Comparison of ENCODE assay signal across 26 cellular contexts in genomic region chr10:43502931-43503330, GRCh38.
DNase-seq lines count a peak whose midpoint lies in the region; ATAC-seq and FAIRE-seq lines count a peak whose summit lies in the region.
"Had no signal": no experiment of that assay in that cellular context is flagged by ENCODE, and none has a peak within 500 bp of the region (broad histone marks: within the 10 kb centered on the region; RNA-seq: fewer than 3 reads in every experiment).

No MANE protein-coding gene starts in this region.

- DNase-seq in HTR-8/SVneo (ENCODE audit: insufficient read length, low spot score) = no peak
- DNase-seq in left kidney (ENCODE audit: low read depth, low spot score) = peak; percentile 90
- no peak for DNase-seq in NCI-H187 treated with DMSO at 0.1 percent for 48 hours (lab: John Stamatoyannopoulos, UW)
- DNase-seq: 8988T; ACHN; AML-193; BE2C; C1 segment of cervical spinal cord; Caco-2; Calu3; CD4-positive, alpha-beta memory T cell; CD4-positive, alpha-beta T cell; CD4-positive, CD25-positive, alpha-beta regulatory T cell; CD8-positive, alpha-beta memory T cell; CD8-positive, alpha-beta T cell; COR-L47; DMS 273 treated with DMSO at 0.1 percent for 48 hours; DMS153; DMS53; DMS79; DMS79 treated with DMSO at 0.1 percent for 48 hours; DND-41; EL had no signal

- peak; percentile 20 for FAIRE-seq in HTR-8/SVneo (lab: Jason Lieb, UNC)
- FAIRE-seq: A549, D721Med had no signal

- no peak for ATAC-seq in GM21381 (IDR thresholded peaks at IDR 0.05; ENCODE audit: unreplicated experiment)
- ATAC-seq: A549; CD8-positive, alpha-beta T cell had no signal
